Comparison of ENCODE assay signal across 26 cellular contexts in genomic region chr3:123842711-123843110, GRCh38. TPM values are rescaled to one million over a fixed set of nuclear protein-coding genes. Genes with fewer than 3 reads are reported as not detected.
"Had no signal": no experiment of that assay in that cellular context is flagged by ENCODE, and none has a peak within 500 bp of the region (broad histone marks: within the 10 kb centered on the region; RNA-seq: fewer than 3 reads in every experiment).

No MANE protein-coding gene starts in this region.

- DNase-seq: activated B cell treated with CpG ODN at 0.5 μM for 24 hours; activated CD4-positive, alpha-beta T cell treated with anti-CD3 and anti-CD28 coated beads for 1 hour; activated CD4-positive, alpha-beta T cell treated with anti-CD3 and anti-CD28 coated beads, Interleukin-2, amount 10 ng/mL, durations not matched to agents 24 days and 14 days; activated CD4-positive, alpha-beta T cell treated with anti-CD3 and anti-CD28 coated beads, Interleukin-2, amount 50 U/mL, for 48 hours; activated CD8-positive, alpha-beta memory T cell treated with anti-CD3 and anti-CD28 coated beads, Interleukin-2, amount 10 ng/mL, durations not matched to agents 7 days and 5 days; activated effector memory CD4-positive, alpha-beta T cell treated with anti-CD3 and anti-CD28 coated beads, Interleukin-2, amount 50 U/mL, for 16 hours; activated naive CD4-positive, alpha-beta T cell treated with Interleukin-2 at 50 U/mL for 16 hours; activated T-cell treated with anti-CD3 and anti-CD28 coated beads, Interleukin-2, amount 50 U/mL, for 4 hours; amygdala; brain microvascular endothelial cell; caudate nucleus; MM.1S; NCI-H1105; NCI-H1436; NCI-H1694 treated with DMSO at 0.1 percent for 48 hours; NCI-H2029 treated with DMSO at 0.1 percent for 48 hours; NCI-H345; NCI-H510A; NCI-H526 treated with DMSO at 0.1 percent for 48 hours; NCI-H82; NK-92 treated with Interleukin-12 subunit alpha and Interleukin-12 subunit beta, amount 100 ng/mL, for 24 hours; OCI-M1; SHP77; T1000 had no signal

- H3K36me3 ChIP-seq: brain microvascular endothelial cell had no signal

- H3K27ac ChIP-seq: brain microvascular endothelial cell had no signal

- ATAC-seq: activated CD8-positive, alpha-beta memory T cell treated with anti-CD3 and anti-CD28 coated beads, Interleukin-2, amount 10 ng/mL, durations not matched to agents 7 days and 5 days; activated naive CD4-positive, alpha-beta T cell treated with anti-CD3 and anti-CD28 coated beads, Interleukin-2, amount 50 U/mL, for 72 hours; activated T-cell treated with anti-CD3 and anti-CD28 coated beads, Interleukin-2, amount 50 U/mL, for 4 hours; Panc1 had no signal

- H3K27me3 ChIP-seq: brain microvascular endothelial cell had no signal

RNA-seq across cellular contexts. Expression of gene MYLK, which starts 41.4 kb away (rescaled TPM):
- total RNA-seq: activated B cell treated with CpG ODN at 0.5 μM for 24 hours had no signal
